In the genomic region with DNA sequence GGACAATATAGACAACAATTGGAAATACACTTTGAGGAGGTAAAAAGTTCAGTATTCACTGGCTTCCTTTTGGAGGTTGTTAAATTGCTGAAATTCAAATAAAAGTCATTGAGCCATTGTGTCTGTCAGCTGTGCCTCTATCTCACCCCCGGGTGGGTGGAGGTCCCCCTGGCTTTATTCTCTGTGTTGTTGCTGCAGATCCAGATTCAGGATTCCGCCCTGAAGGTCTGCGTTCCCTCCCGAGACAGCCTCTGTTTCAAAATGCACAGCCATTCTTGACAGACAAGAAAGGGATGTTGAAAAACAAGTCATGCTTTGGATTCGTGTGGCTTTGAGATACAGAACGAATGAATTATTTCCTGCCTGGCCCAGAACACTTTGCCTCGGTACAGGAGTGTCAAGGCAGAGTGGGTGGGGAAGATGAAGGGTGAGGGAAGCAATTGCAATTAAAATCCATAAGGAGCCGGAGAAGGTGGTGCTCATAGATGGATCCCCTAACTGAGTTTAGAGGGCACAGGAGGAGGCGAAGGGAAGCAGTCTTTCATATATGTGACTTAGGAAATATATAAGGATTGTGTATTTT, we compare ENCODE assay signal across 1 cellular context.
TF ChIP-seq lines count a peak whose summit lies in the region.

No MANE protein-coding gene starts in this region.

TF ChIP-seq in GM23338, 12 proteins besides CTCF, POLR2A, EP300 and RAD21:
- TF ChIP-seq, protein P1, sequence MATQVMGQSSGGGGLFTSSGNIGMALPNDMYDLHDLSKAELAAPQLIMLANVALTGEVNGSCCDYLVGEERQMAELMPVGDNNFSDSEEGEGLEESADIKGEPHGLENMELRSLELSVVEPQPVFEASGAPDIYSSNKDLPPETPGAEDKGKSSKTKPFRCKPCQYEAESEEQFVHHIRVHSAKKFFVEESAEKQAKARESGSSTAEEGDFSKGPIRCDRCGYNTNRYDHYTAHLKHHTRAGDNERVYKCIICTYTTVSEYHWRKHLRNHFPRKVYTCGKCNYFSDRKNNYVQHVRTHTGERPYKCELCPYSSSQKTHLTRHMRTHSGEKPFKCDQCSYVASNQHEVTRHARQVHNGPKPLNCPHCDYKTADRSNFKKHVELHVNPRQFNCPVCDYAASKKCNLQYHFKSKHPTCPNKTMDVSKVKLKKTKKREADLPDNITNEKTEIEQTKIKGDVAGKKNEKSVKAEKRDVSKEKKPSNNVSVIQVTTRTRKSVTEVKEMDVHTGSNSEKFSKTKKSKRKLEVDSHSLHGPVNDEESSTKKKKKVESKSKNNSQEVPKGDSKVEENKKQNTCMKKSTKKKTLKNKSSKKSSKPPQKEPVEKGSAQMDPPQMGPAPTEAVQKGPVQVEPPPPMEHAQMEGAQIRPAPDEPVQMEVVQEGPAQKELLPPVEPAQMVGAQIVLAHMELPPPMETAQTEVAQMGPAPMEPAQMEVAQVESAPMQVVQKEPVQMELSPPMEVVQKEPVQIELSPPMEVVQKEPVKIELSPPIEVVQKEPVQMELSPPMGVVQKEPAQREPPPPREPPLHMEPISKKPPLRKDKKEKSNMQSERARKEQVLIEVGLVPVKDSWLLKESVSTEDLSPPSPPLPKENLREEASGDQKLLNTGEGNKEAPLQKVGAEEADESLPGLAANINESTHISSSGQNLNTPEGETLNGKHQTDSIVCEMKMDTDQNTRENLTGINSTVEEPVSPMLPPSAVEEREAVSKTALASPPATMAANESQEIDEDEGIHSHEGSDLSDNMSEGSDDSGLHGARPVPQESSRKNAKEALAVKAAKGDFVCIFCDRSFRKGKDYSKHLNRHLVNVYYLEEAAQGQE (IDR thresholded peaks at IDR 0.05; ENCODE audit: unreplicated experiment) = no peak
- TF ChIP-seq, protein P2, sequence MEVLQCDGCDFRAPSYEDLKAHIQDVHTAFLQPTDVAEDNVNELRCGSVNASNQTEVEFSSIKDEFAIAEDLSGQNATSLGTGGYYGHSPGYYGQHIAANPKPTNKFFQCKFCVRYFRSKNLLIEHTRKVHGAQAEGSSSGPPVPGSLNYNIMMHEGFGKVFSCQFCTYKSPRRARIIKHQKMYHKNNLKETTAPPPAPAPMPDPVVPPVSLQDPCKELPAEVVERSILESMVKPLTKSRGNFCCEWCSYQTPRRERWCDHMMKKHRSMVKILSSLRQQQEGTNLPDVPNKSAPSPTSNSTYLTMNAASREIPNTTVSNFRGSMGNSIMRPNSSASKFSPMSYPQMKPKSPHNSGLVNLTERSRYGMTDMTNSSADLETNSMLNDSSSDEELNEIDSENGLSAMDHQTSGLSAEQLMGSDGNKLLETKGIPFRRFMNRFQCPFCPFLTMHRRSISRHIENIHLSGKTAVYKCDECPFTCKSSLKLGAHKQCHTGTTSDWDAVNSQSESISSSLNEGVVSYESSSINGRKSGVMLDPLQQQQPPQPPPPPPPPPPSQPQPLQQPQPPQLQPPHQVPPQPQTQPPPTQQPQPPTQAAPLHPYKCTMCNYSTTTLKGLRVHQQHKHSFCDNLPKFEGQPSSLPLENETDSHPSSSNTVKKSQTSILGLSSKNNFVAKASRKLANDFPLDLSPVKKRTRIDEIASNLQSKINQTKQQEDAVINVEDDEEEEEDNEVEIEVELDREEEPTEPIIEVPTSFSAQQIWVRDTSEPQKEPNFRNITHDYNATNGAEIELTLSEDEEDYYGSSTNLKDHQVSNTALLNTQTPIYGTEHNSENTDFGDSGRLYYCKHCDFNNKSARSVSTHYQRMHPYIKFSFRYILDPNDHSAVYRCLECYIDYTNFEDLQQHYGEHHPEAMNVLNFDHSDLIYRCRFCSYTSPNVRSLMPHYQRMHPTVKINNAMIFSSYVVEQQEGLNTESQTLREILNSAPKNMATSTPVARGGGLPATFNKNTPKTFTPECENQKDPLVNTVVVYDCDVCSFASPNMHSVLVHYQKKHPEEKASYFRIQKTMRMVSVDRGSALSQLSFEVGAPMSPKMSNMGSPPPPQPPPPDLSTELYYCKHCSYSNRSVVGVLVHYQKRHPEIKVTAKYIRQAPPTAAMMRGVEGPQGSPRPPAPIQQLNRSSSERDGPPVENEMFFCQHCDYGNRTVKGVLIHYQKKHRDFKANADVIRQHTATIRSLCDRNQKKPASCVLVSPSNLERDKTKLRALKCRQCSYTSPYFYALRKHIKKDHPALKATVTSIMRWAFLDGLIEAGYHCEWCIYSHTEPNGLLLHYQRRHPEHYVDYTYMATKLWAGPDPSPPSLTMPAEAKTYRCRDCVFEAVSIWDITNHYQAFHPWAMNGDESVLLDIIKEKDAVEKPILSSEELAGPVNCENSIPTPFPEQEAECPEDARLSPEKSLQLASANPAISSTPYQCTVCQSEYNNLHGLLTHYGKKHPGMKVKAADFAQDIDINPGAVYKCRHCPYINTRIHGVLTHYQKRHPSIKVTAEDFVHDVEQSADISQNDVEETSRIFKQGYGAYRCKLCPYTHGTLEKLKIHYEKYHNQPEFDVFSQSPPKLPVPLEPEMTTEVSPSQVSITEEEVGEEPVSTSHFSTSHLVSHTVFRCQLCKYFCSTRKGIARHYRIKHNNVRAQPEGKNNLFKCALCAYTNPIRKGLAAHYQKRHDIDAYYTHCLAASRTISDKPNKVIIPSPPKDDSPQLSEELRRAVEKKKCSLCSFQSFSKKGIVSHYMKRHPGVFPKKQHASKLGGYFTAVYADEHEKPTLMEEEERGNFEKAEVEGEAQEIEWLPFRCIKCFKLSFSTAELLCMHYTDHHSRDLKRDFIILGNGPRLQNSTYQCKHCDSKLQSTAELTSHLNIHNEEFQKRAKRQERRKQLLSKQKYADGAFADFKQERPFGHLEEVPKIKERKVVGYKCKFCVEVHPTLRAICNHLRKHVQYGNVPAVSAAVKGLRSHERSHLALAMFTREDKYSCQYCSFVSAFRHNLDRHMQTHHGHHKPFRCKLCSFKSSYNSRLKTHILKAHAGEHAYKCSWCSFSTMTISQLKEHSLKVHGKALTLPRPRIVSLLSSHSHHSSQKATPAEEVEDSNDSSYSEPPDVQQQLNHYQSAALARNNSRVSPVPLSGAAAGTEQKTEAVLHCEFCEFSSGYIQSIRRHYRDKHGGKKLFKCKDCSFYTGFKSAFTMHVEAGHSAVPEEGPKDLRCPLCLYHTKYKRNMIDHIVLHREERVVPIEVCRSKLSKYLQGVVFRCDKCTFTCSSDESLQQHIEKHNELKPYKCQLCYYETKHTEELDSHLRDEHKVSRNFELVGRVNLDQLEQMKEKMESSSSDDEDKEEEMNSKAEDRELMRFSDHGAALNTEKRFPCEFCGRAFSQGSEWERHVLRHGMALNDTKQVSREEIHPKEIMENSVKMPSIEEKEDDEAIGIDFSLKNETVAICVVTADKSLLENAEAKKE (CRISPR knock-in tag; IDR thresholded peaks at IDR 0.05) = no peak
- TF ChIP-seq CREB1 (CRISPR knock-in tag; IDR thresholded peaks at IDR 0.05; ENCODE audit: low read depth) (no peak), NANOG (IDR thresholded peaks at IDR 0.05; ENCODE audit: borderline replicate concordance) (no peak), POLR2AphosphoS5 (IDR thresholded peaks at IDR 0.05; ENCODE audit: low read depth) (no peak), EZH2 (IDR thresholded peaks at IDR 0.05; ENCODE audit: low read depth, unreplicated experiment) (no peak), JUNB (IDR thresholded peaks at IDR 0.05; ENCODE audit: unreplicated experiment) (no peak), STAT1 (IDR thresholded peaks at IDR 0.05; ENCODE audit: unreplicated experiment) (no peak), ZNF114 (CRISPR knock-in tag; IDR thresholded peaks at IDR 0.05) (no peak), ZNF331 (CRISPR knock-in tag; IDR thresholded peaks at IDR 0.05; ENCODE audit: low read depth) (no peak), EZH2phosphoT487 (IDR thresholded peaks at IDR 0.05; ENCODE audit: unreplicated experiment) (no peak)
- TF ChIP-seq, protein P3, sequence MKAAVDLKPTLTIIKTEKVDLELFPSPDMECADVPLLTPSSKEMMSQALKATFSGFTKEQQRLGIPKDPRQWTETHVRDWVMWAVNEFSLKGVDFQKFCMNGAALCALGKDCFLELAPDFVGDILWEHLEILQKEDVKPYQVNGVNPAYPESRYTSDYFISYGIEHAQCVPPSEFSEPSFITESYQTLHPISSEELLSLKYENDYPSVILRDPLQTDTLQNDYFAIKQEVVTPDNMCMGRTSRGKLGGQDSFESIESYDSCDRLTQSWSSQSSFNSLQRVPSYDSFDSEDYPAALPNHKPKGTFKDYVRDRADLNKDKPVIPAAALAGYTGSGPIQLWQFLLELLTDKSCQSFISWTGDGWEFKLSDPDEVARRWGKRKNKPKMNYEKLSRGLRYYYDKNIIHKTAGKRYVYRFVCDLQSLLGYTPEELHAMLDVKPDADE (IDR thresholded peaks at IDR 0.05) = no peak
